Comparison of ENCODE assay signal across 16 cellular contexts in genomic region chr1:247966520-247967204, GRCh38. TPM values are rescaled to one million over a fixed set of nuclear protein-coding genes. Genes with fewer than 3 reads are reported as not detected.
A peak's percentile ranks its signal among the peaks of the same experiment; 100 is the strongest.
DNase-seq lines count a peak whose midpoint lies in the region; ATAC-seq and TF ChIP-seq lines count a peak whose summit lies in the region.
"Had no signal": no experiment of that assay in that cellular context is flagged by ENCODE, and none has a peak within 500 bp of the region (broad histone marks: within the 10 kb centered on the region; RNA-seq: fewer than 3 reads in every experiment).

No MANE protein-coding gene starts in this region.

- no peak overlapping the region for H3K4me3 ChIP-seq in right atrium auricular region
- H3K4me3 ChIP-seq: testis had no signal

- ATAC-seq in GM18907 (IDR thresholded peaks at IDR 0.05; ENCODE audit: unreplicated experiment) (peak; percentile 87), GM21723 (IDR thresholded peaks at IDR 0.05; ENCODE audit: unreplicated experiment) (peak; percentile 94), HG03159 (IDR thresholded peaks at IDR 0.05; ENCODE audit: unreplicated experiment) (peak; percentile 91), memory B cell (ENCODE audit: low read depth) (peak; percentile 86)

- no peaks in the 10 kb centered on the region for H3K27me3 ChIP-seq in right atrium auricular region
- H3K27me3 ChIP-seq: testis had no signal

- H3K27ac Mint-ChIP-seq in memory B cell: peak overlapping the region; percentile 54
- H3K27ac Mint-ChIP-seq: progenitor cell of endocrine pancreas had no signal

- H3K4me3 Mint-ChIP-seq in memory B cell: peak overlapping the region; percentile 48

- H3K4me1 ChIP-seq in right atrium auricular region: no peaks in the 10 kb centered on the region
- H3K4me1 ChIP-seq: testis had no signal

- peaks cover 2% of the 10 kb centered on the region for H3K27me3 Mint-ChIP-seq in memory B cell
- H3K27me3 Mint-ChIP-seq: progenitor cell of endocrine pancreas had no signal

- DNase-seq in memory B cell (ENCODE audit: low spot score in 2 of 2): peak in 1 of 2 donors; percentile 26
- no peak for DNase-seq in right atrium auricular region (ENCODE audit: low spot score)
- no peak for DNase-seq in NCI-H1105 (lab: John Stamatoyannopoulos, UW)
- no peak for DNase-seq in putamen (ENCODE audit: low spot score)
- DNase-seq: amygdala; DMS153; effector memory CD4-positive, alpha-beta T cell; mammary epithelial cell; NCI-H1436; testis had no signal

- H3K9me3 ChIP-seq in right atrium auricular region: no peaks in the 10 kb centered on the region
- H3K9me3 ChIP-seq: testis had no signal

- TF ChIP-seq CTCF in right atrium auricular region (IDR thresholded peaks at IDR 0.05): no peak

- peaks cover 2% of the 10 kb centered on the region for H3K9me3 Mint-ChIP-seq in memory B cell

- no peak overlapping the region for H3K27ac ChIP-seq in right atrium auricular region
- H3K27ac ChIP-seq: testis had no signal

- H3K36me3 Mint-ChIP-seq in memory B cell: peaks cover 2% of the 10 kb centered on the region

- peaks cover 14% of the 10 kb centered on the region for H3K4me1 Mint-ChIP-seq in memory B cell

- no peaks in the 10 kb centered on the region for H3K36me3 ChIP-seq in right atrium auricular region

RNA-seq across cellular contexts. Expression of gene OR2AK2, which starts 1.6 kb away (rescaled TPM):
- total RNA-seq in right atrium auricular region: not detected
- total RNA-seq: HT-29; progenitor cell of endocrine pancreas; T-helper 1 cell treated with Interleukin-12 subunit alpha and Interleukin-12 subunit beta and Interleukin-4 antibody, amounts not matched to agents 30 ng/mL and 1 ng/mL, for 36 hours had no signal

RNA-seq across cellular contexts. Expression of gene OR2L8, which starts 18.0 kb away (rescaled TPM):
- not detected for total RNA-seq in right atrium auricular region
- total RNA-seq: HT-29, progenitor cell of endocrine pancreas had no signal

RNA-seq across cellular contexts. Expression of gene OR2AJ1, which starts 42.0 kb away (rescaled TPM):
- total RNA-seq in right atrium auricular region: not detected
- total RNA-seq: HT-29; mammary epithelial cell; progenitor cell of endocrine pancreas; T-helper 1 cell treated with Interleukin-12 subunit alpha and Interleukin-12 subunit beta and Interleukin-4 antibody, amounts not matched to agents 30 ng/mL and 1 ng/mL, for 36 hours had no signal

RNA-seq across cellular contexts. Expression of gene OR2T8, which starts 46.6 kb away (rescaled TPM):
- total RNA-seq in right atrium auricular region: not detected
- total RNA-seq: HT-29; progenitor cell of endocrine pancreas; T-helper 1 cell treated with Interleukin-12 subunit alpha and Interleukin-12 subunit beta and Interleukin-4 antibody, amounts not matched to agents 30 ng/mL and 1 ng/mL, for 36 hours had no signal

RNA-seq across cellular contexts. Expression of gene OR2L5, which starts 46.8 kb away (rescaled TPM):
- total RNA-seq in right atrium auricular region: not detected
- total RNA-seq: HT-29; progenitor cell of endocrine pancreas; T-helper 1 cell treated with Interleukin-12 subunit alpha and Interleukin-12 subunit beta and Interleukin-4 antibody, amounts not matched to agents 30 ng/mL and 1 ng/mL, for 36 hours had no signal
